Comparison of ENCODE assay signal across 9 cellular contexts in the genomic region with DNA sequence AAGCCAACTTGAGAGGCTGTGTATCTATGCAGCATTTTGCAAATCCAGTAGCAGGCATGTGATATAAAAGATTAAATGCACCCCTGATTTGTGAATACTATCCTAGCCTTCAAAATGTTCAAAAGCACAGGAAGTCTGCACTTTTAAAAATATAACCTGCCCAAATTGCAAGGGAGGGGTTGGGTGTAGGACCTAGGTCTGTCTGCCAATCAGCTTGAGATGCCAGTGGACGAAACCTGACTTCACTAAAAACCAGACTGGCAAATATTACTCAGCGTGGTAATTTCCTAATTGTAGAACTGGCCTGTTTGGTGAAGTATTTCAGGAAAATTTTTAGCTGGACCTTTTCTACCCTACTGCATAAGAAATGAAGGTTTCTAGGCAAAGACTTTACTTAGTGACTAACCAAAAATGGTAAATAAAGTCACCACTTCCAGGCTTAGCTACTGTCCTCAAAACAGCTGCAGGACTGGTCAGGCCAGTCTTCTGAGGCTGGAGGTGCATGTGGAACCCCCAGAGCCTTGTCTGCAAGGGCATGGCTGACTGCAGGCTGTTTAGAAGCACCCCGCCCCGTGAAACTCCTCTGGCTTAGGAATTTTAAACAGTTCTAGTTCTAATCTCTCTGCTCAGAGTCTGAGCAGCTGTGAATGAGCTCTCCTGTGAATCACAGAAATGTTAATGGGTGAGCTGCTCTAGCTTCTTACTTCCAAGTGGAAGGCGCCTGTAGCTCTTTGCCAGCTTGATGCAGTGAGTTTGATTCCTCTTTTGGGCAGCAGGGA.
DNase-seq lines count a peak whose midpoint lies in the region; ATAC-seq and TF ChIP-seq lines count a peak whose summit lies in the region.
"Had no signal": no experiment of that assay in that cellular context is flagged by ENCODE, and none has a peak within 500 bp of the region (broad histone marks: within the 10 kb centered on the region; RNA-seq: fewer than 3 reads in every experiment).

No MANE protein-coding gene starts in this region.

- H3K27me3 Mint-ChIP-seq in activated CD4-positive, alpha-beta memory T cell treated with anti-CD3 and anti-CD28 coated beads, Interleukin-2, amount 10 ng/mL, durations not matched to agents 7 days and 5 days, result peaks cover 4% of the 10 kb centered on the region
- peaks cover 2% of the 10 kb centered on the region for H3K27me3 Mint-ChIP-seq in activated T-cell treated with anti-CD3 and anti-CD28 coated beads, Interleukin-2, amount 50 U/mL, for 4 hours (ENCODE audit: low read depth)

- CTCF ChIA-PET in activated CD4-positive, alpha-beta memory T cell treated with anti-CD3 and anti-CD28 coated beads, Interleukin-2, amount 10 ng/mL, durations not matched to agents 7 days and 5 days (lab: Charles Lee), result interaction anchor here (0.7 kb wide), 1 partner anchor 9 kb away, joined by 3 read pairs; no protein-coding TSS in a partner anchor

- H3K4me3 Mint-ChIP-seq in activated CD4-positive, alpha-beta memory T cell treated with anti-CD3 and anti-CD28 coated beads, Interleukin-2, amount 10 ng/mL, durations not matched to agents 7 days and 5 days, result no peak overlapping the region
- H3K4me3 Mint-ChIP-seq in activated T-cell treated with anti-CD3 and anti-CD28 coated beads, Interleukin-2, amount 50 U/mL, for 4 hours, result no peak overlapping the region

- H3K9me3 ChIP-seq in heart right ventricle, result peaks cover 0 to 4% (median 0%) of the 10 kb centered on the region in 11 donors
- no peaks in the 10 kb centered on the region for H3K9me3 ChIP-seq in tibial artery
- H3K9me3 ChIP-seq in SJCRH30 (replicated peaks), result no peaks in the 10 kb centered on the region

- TF ChIP-seq CTCF in heart right ventricle (IDR thresholded peaks at IDR 0.05), result no peak
- TF ChIP-seq CTCF in tibial artery (IDR thresholded peaks at IDR 0.05), result no peak

- no peaks in the 10 kb centered on the region for H3K27me3 ChIP-seq in heart right ventricle
- H3K27me3 ChIP-seq in tibial artery, result no peaks in the 10 kb centered on the region
- no peaks in the 10 kb centered on the region for H3K27me3 ChIP-seq in SJCRH30

- POLR2A ChIA-PET in activated CD4-positive, alpha-beta memory T cell treated with anti-CD3 and anti-CD28 coated beads, Interleukin-2, amount 10 ng/mL, durations not matched to agents 7 days and 5 days (lab: Charles Lee), result interaction anchor here (1.1 kb wide), 1 partner anchor 10 kb away, joined by 3 read pairs; no protein-coding TSS in a partner anchor

- peak overlapping the region; percentile 12 for H3K27ac Mint-ChIP-seq in activated CD4-positive, alpha-beta memory T cell treated with anti-CD3 and anti-CD28 coated beads, Interleukin-2, amount 10 ng/mL, durations not matched to agents 7 days and 5 days

- H3K9me3 Mint-ChIP-seq in activated CD4-positive, alpha-beta memory T cell treated with anti-CD3 and anti-CD28 coated beads, Interleukin-2, amount 10 ng/mL, durations not matched to agents 7 days and 5 days, result no peaks in the 10 kb centered on the region
- H3K9me3 Mint-ChIP-seq in activated T-cell treated with anti-CD3 and anti-CD28 coated beads, Interleukin-2, amount 50 U/mL, for 4 hours, result no peaks in the 10 kb centered on the region

- intact Hi-C loops in heart right ventricle (cut with DNase I), result no loop called here
- intact Hi-C loops in Right ventricle myocardium superior (cut with DNase I), result no loop called here
- intact Hi-C loops in tibial artery (cut with DNase I; ENCODE audit: low total_unique reads), result no loop called here

- WGBS in heart right ventricle, 2 donors, result 56 to 57% methylated on average over 5 of the region's 5 CpGs

- no peak overlapping the region for H3K4me3 ChIP-seq in heart right ventricle
- H3K4me3 ChIP-seq in tibial artery, result no peak overlapping the region
- H3K4me3 ChIP-seq in SJCRH30, result no peak overlapping the region

- no peak for DNase-seq in heart right ventricle
- no peak for DNase-seq in Right ventricle myocardium superior
- DNase-seq in activated CD4-positive, alpha-beta memory T cell treated with anti-CD3 and anti-CD28 coated beads, Interleukin-2, amount 10 ng/mL, durations not matched to agents 7 days and 5 days, result no peak
- no peak for DNase-seq in tibial artery
- no peak for DNase-seq in activated T-cell treated with anti-CD3 and anti-CD28 coated beads, Interleukin-2, amount 50 U/mL, for 4 hours
- no peak for DNase-seq in SJCRH30
- DNase-seq in dedifferentiated amniotic fluid mesenchymal stem cell (ENCODE audit: extremely low spot score), result no peak
- DNase-seq: effector CD4-positive, alpha-beta T cell had no signal

- peaks cover 30% of the 10 kb centered on the region for H3K4me1 Mint-ChIP-seq in activated CD4-positive, alpha-beta memory T cell treated with anti-CD3 and anti-CD28 coated beads, Interleukin-2, amount 10 ng/mL, durations not matched to agents 7 days and 5 days
- peaks cover 35% of the 10 kb centered on the region for H3K4me1 Mint-ChIP-seq in activated T-cell treated with anti-CD3 and anti-CD28 coated beads, Interleukin-2, amount 50 U/mL, for 4 hours (ENCODE audit: low read depth)

- H3K36me3 ChIP-seq in heart right ventricle (no peaks in the 10 kb centered on the region), tibial artery (no peaks in the 10 kb centered on the region), SJCRH30 (no peaks in the 10 kb centered on the region)

- peaks cover 0 to 11% (median 4%) of the 10 kb centered on the region in 9 donors for H3K4me1 ChIP-seq in heart right ventricle
- H3K4me1 ChIP-seq in tibial artery, result peaks cover 0 to 32% (median 11%) of the 10 kb centered on the region in 4 donors
- no peaks in the 10 kb centered on the region for H3K4me1 ChIP-seq in SJCRH30

- ATAC-seq in heart right ventricle (peak in 6 of 8 donors; percentile 30 to 61 (median 42)), Right ventricle myocardium superior (ENCODE audit: poor library complexity) (no peak), HG02885 (IDR thresholded peaks at IDR 0.05; ENCODE audit: poor library complexity, unreplicated experiment) (peak; percentile 58)
- no peak for ATAC-seq in activated T-cell treated with anti-CD3 and anti-CD28 coated beads, Interleukin-2, amount 50 U/mL, for 4 hours

- H3K27ac ChIP-seq in heart right ventricle, result peak overlapping the region in 4 of 10 donors; percentile 22 to 36 (median 30)
- H3K27ac ChIP-seq in tibial artery, result peak overlapping the region in 1 of 2 donors; percentile 42
- H3K27ac ChIP-seq in SJCRH30, result no peak overlapping the region

- H3K36me3 Mint-ChIP-seq in activated CD4-positive, alpha-beta memory T cell treated with anti-CD3 and anti-CD28 coated beads, Interleukin-2, amount 10 ng/mL, durations not matched to agents 7 days and 5 days (ENCODE audit: low read depth), result peaks cover 2% of the 10 kb centered on the region
- peaks cover 4% of the 10 kb centered on the region for H3K36me3 Mint-ChIP-seq in activated T-cell treated with anti-CD3 and anti-CD28 coated beads, Interleukin-2, amount 50 U/mL, for 4 hours (ENCODE audit: insufficient read depth)

Comparison
In these comparisons a context has a peak if more than half of its experiments do, and no peak if none do; other contexts are left out.
1. ATAC-seq: peak in heart right ventricle (6 of 8) and HG02885 (single experiment); none in Right ventricle myocardium superior (single experiment) and activated T-cell treated with anti-CD3 and anti-CD28 coated beads, Interleukin-2, amount 50 U/mL, for 4 hours (0 of 2).